Comparison of ENCODE assay signal across 11 cellular contexts in genomic region chr2:46802665-46803550, GRCh38.
DNase-seq lines count a peak whose midpoint lies in the region; ATAC-seq, FAIRE-seq and TF ChIP-seq lines count a peak whose summit lies in the region.
"Had no signal": no experiment of that assay in that cellular context is flagged by ENCODE, and none has a peak within 500 bp of the region (broad histone marks: within the 10 kb centered on the region; RNA-seq: fewer than 3 reads in every experiment).

No MANE protein-coding gene starts in this region.

- H3K4me1 ChIP-seq in liver (ENCODE audit: control insufficient read depth in 4 of 4, insufficient read depth in 4 of 4, low read length in 3 of 4) = no peaks in the 10 kb centered on the region

- FAIRE-seq in urothelium cell line (lab: Jason Lieb, UNC) = peak; percentile 42
- FAIRE-seq: GM12878 had no signal

- WGBS in liver = 86% methylated on average over 13 of the region's 13 CpGs

- TF ChIP-seq RAD21 in liver (IDR thresholded peaks at IDR 0.05) = peak; percentile 47 to 50

- no peaks in the 10 kb centered on the region for H3K36me3 ChIP-seq in liver (ENCODE audit: control insufficient read depth in 4 of 4, insufficient read depth in 3 of 4, low read depth in 1 of 4, low read length in 3 of 4)
- H3K36me3 ChIP-seq: transverse colon had no signal

- TF ChIP-seq CTCF in liver (IDR thresholded peaks at IDR 0.05; ENCODE audit: low read depth, low read length, missing input control) = peak; percentile 12

- ATAC-seq in HG02571 (IDR thresholded peaks at IDR 0.05; ENCODE audit: unreplicated experiment) = no peak
- ATAC-seq: GM12878 had no signal

- H3K9me3 ChIP-seq in liver (ENCODE audit: control insufficient read depth in 4 of 4, low read length in 3 of 4) = no peaks in the 10 kb centered on the region
- H3K9me3 ChIP-seq: transverse colon had no signal

- no peaks in the 10 kb centered on the region for H3K27me3 ChIP-seq in liver (ENCODE audit: control insufficient read depth in 4 of 4, insufficient read depth in 4 of 4, low read length in 3 of 4)
- H3K27me3 ChIP-seq: transverse colon had no signal

- DNase-seq in NCI-H2171 treated with DMSO at 0.1 percent for 48 hours (lab: John Stamatoyannopoulos, UW) (peak; percentile 25), NCI-H2171 (lab: John Stamatoyannopoulos, UW) (no peak), cerebellum (ENCODE audit: low spot score) (peak; percentile 68), urothelium cell line (ENCODE audit: low spot score) (no peak), HuH-7 (ENCODE audit: low spot score) (no peak), AG08395 (ENCODE audit: low spot score) (no peak)
- DNase-seq: NCI-H510A, transverse colon had no signal

- H3K27ac ChIP-seq in liver (ENCODE audit: low read depth in 1 of 2, low read length in 2 of 2) = no peak overlapping the region
- H3K27ac ChIP-seq: transverse colon had no signal

- H3K9ac ChIP-seq in liver (ENCODE audit: low read depth in 1 of 2, low read length in 2 of 2) = no peak overlapping the region

- no peak overlapping the region for H3K4me3 ChIP-seq in liver (ENCODE audit: low read depth in 1 of 3, low read length in 3 of 3)
- H3K4me3 ChIP-seq: GM12878, transverse colon had no signal

TF ChIP-seq in liver, 16 proteins besides CTCF, POLR2A, EP300 and RAD21:
- TF ChIP-seq SP1 (IDR thresholded peaks at IDR 0.05) = no peak
- no peak for TF ChIP-seq HNF4A (conservative IDR thresholded peaks at IDR 0.05)
- TF ChIP-seq FOXA2 (IDR thresholded peaks at IDR 0.05) = no peak
- TF ChIP-seq, protein P1, sequence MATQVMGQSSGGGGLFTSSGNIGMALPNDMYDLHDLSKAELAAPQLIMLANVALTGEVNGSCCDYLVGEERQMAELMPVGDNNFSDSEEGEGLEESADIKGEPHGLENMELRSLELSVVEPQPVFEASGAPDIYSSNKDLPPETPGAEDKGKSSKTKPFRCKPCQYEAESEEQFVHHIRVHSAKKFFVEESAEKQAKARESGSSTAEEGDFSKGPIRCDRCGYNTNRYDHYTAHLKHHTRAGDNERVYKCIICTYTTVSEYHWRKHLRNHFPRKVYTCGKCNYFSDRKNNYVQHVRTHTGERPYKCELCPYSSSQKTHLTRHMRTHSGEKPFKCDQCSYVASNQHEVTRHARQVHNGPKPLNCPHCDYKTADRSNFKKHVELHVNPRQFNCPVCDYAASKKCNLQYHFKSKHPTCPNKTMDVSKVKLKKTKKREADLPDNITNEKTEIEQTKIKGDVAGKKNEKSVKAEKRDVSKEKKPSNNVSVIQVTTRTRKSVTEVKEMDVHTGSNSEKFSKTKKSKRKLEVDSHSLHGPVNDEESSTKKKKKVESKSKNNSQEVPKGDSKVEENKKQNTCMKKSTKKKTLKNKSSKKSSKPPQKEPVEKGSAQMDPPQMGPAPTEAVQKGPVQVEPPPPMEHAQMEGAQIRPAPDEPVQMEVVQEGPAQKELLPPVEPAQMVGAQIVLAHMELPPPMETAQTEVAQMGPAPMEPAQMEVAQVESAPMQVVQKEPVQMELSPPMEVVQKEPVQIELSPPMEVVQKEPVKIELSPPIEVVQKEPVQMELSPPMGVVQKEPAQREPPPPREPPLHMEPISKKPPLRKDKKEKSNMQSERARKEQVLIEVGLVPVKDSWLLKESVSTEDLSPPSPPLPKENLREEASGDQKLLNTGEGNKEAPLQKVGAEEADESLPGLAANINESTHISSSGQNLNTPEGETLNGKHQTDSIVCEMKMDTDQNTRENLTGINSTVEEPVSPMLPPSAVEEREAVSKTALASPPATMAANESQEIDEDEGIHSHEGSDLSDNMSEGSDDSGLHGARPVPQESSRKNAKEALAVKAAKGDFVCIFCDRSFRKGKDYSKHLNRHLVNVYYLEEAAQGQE (IDR thresholded peaks at IDR 0.05) = no peak
- TF ChIP-seq FOXA1 (IDR thresholded peaks at IDR 0.05) = no peak
- TF ChIP-seq, protein P2, sequence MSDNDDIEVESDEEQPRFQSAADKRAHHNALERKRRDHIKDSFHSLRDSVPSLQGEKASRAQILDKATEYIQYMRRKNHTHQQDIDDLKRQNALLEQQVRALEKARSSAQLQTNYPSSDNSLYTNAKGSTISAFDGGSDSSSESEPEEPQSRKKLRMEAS (IDR thresholded peaks at IDR 0.05) = no peak
- no peak for TF ChIP-seq NR2F2 (IDR thresholded peaks at IDR 0.05)
- TF ChIP-seq JUND (IDR thresholded peaks at IDR 0.05) = no peak
- no peak for TF ChIP-seq HNF4G (IDR thresholded peaks at IDR 0.05)
- TF ChIP-seq ATF3 (IDR thresholded peaks at IDR 0.05) = no peak
- no peak for TF ChIP-seq GABPA (IDR thresholded peaks at IDR 0.05 in 1 of 2, conservative IDR thresholded peaks at IDR 0.05 in 1 of 2)
- no peak for TF ChIP-seq EGR1 (IDR thresholded peaks at IDR 0.05; ENCODE audit: low read depth in 2 of 2)
- TF ChIP-seq TAF1 (conservative IDR thresholded peaks at IDR 0.05) = no peak
- TF ChIP-seq, protein P3, sequence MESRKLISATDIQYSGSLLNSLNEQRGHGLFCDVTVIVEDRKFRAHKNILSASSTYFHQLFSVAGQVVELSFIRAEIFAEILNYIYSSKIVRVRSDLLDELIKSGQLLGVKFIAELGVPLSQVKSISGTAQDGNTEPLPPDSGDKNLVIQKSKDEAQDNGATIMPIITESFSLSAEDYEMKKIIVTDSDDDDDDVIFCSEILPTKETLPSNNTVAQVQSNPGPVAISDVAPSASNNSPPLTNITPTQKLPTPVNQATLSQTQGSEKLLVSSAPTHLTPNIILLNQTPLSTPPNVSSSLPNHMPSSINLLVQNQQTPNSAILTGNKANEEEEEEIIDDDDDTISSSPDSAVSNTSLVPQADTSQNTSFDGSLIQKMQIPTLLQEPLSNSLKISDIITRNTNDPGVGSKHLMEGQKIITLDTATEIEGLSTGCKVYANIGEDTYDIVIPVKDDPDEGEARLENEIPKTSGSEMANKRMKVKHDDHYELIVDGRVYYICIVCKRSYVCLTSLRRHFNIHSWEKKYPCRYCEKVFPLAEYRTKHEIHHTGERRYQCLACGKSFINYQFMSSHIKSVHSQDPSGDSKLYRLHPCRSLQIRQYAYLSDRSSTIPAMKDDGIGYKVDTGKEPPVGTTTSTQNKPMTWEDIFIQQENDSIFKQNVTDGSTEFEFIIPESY (IDR thresholded peaks at IDR 0.05) = no peak
- no peak for TF ChIP-seq YY1 (IDR thresholded peaks at IDR 0.05)

Comparison
In these comparisons a context has a peak if more than half of its experiments do, and no peak if none do; other contexts are left out.
1. DNase-seq: peak in NCI-H2171 treated with DMSO at 0.1 percent for 48 hours (single experiment) and cerebellum (single experiment); none in NCI-H2171 (single experiment), urothelium cell line (single experiment), HuH-7 (single experiment) and AG08395 (single experiment).